In genomic region chr11:67289226-67289650, GRCh38 we compare ENCODE assay signal across 8 cellular contexts. TPM values are rescaled to one million over a fixed set of nuclear protein-coding genes. Genes with fewer than 3 reads are reported as not detected.
A peak's percentile ranks its signal among the peaks of the same experiment; 100 is the strongest.
DNase-seq lines count a peak whose midpoint lies in the region; ATAC-seq and TF ChIP-seq lines count a peak whose summit lies in the region.

TSS of gene ANKRD13D (plus strand) at chr11:67289303. CDS start at chr11:67289461, 158 bp downstream.

- peaks cover 34% of the 10 kb centered on the region for H3K4me1 Mint-ChIP-seq in nephron progenitor cell

- H3K27ac ChIP-seq in Peyer's patch (peak within 1 kb of the TSS; percentile 88 to 99 (median 94)), epithelial cell of prostate (peak within 1 kb of the TSS; percentile 91)

- H3K9me3 ChIP-seq in Peyer's patch, result no peaks in the 10 kb centered on the region

- no peaks in the 10 kb centered on the region for H3K27me3 ChIP-seq in Peyer's patch

- peaks cover 4 to 48% (median 36%) of the 10 kb centered on the region in 4 donors for H3K4me1 ChIP-seq in Peyer's patch

- H3K27ac Mint-ChIP-seq in nephron progenitor cell, result peak within 1 kb of the TSS; percentile 95

- peaks cover 26% of the 10 kb centered on the region for H3K36me3 Mint-ChIP-seq in nephron progenitor cell (ENCODE audit: low read depth)

- ATAC-seq in GM21723 (IDR thresholded peaks at IDR 0.05; ENCODE audit: unreplicated experiment), result peak; percentile 52

- H3K27me3 Mint-ChIP-seq in nephron progenitor cell (ENCODE audit: low read depth, poor library complexity), result no peaks in the 10 kb centered on the region

- no peak for DNase-seq in Daoy (ENCODE audit: low read depth)
- DNase-seq in Peyer's patch, result peak; percentile 52 to 73 (median 73)
- DNase-seq in epithelial cell of prostate (ENCODE audit: low read depth, low spot score), result no peak
- DNase-seq in nephron progenitor cell, result no peak
- no peak for DNase-seq in activated effector memory CD4-positive, alpha-beta T cell treated with Interleukin-2 at 50 U/mL for 16 hours
- no peak for DNase-seq in EL
- no peak for DNase-seq in kidney tubule cell (ENCODE audit: low spot score)

- H3K4me3 Mint-ChIP-seq in nephron progenitor cell, result peak within 1 kb of the TSS; percentile 90

- TF ChIP-seq CTCF in Peyer's patch (IDR thresholded peaks at IDR 0.05), result no peak
- TF ChIP-seq CTCF in nephron progenitor cell (IDR thresholded peaks at IDR 0.05), result no peak

- H3K9me3 Mint-ChIP-seq in nephron progenitor cell, result peaks cover 7% of the 10 kb centered on the region

- H3K4me3 ChIP-seq in Peyer's patch, result peak within 1 kb of the TSS; percentile 74 to 92 (median 88)

- peaks cover 0 to 41% (median 0%) of the 10 kb centered on the region in 3 donors for H3K36me3 ChIP-seq in Peyer's patch

- TF ChIP-seq POLR2A in Peyer's patch (IDR thresholded peaks at IDR 0.05), result no peak

RNA-seq across cellular contexts. Expression of gene ANKRD13D, which starts in this region (rescaled TPM):
- 13.1 and 24.0 TPM in 2 replicates for total RNA-seq in Daoy (2014; rRNA removed; shearing (Covaris generic))
- total RNA-seq in Peyer's patch, result 10 to 100 TPM; 25.4 to 97.4 (median 41.5) TPM

Comparison
In these comparisons a context has a peak if more than half of its experiments do, and no peak if none do; other contexts are left out.
1. DNase-seq: peak in Peyer's patch (3 of 3); none in Daoy (single experiment), epithelial cell of prostate (single experiment), nephron progenitor cell (single experiment), activated effector memory CD4-positive, alpha-beta T cell treated with Interleukin-2 at 50 U/mL for 16 hours (single experiment), EL (single experiment) and kidney tubule cell (single experiment).